ENCODE assay signal across 18 cellular contexts in the genomic region with DNA sequence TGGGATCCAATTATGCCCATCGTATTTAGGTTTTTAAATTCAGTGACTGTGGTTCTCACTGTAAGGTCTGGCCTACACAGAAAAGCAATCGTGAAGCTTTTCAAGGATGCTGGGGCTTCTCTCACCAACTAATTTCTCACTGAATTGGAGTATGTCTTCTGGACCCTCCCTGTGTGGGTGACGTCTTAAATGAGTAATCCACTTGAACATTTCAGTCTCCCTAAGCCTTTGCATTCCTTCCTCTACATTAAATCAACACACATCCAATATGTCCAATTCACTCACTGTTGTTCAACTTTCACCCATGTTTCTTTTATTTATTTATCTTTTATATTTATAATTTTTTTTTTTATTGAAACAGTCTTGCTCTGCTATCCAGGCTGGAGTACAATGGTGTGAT. TPM values are rescaled to one million over a fixed set of nuclear protein-coding genes. Genes with fewer than 3 reads are reported as not detected.
"Had no signal": no experiment of that assay in that cellular context is flagged by ENCODE, and none has a peak within 500 bp of the region (broad histone marks: within the 10 kb centered on the region; RNA-seq: fewer than 3 reads in every experiment).

No MANE protein-coding gene starts in this region.

- H3K4me2 ChIP-seq: hepatocyte had no signal

- H3K4me1 Mint-ChIP-seq: activated naive CD8-positive, alpha-beta T cell treated with anti-CD3 and anti-CD28 coated beads for 36 hours had no signal

- DNase-seq: activated CD4-positive, alpha-beta T cell treated with anti-CD3 and anti-CD28 coated beads, Interleukin-2, amount 50 U/mL, for 48 hours; activated naive CD8-positive, alpha-beta T cell treated with anti-CD3 and anti-CD28 coated beads for 36 hours; activated T-cell treated with anti-CD3 and anti-CD28 coated beads for 4 hours; effector CD8-positive, alpha-beta T cell; left lung; stimulated activated CD4-positive, alpha-beta T cell treated with anti-CD3 and anti-CD28 coated beads, Interleukin-12 subunit alpha, Interleukin-12 subunit beta, amount 100 ng/mL, for 4 hours; stimulated activated CD4-positive, alpha-beta T cell treated with anti-CD3 and anti-CD28 coated beads, Interleukin-2, amount 100 ng/mL, for 24 hours; stimulated activated naive CD4-positive, alpha-beta T cell treated with Interleukin-2 at 50 U/mL for 16 hours; thyroid gland had no signal

- H3K27ac ChIP-seq: esophagus muscularis mucosa, hepatocyte, left lung, thyroid gland, VCaP had no signal

- H3K27ac Mint-ChIP-seq: activated naive CD8-positive, alpha-beta T cell treated with anti-CD3 and anti-CD28 coated beads for 36 hours; activated T-helper 1 cell treated with anti-CD3 and anti-CD28 coated beads, Interleukin-12 subunit alpha, Interleukin-12 subunit beta, Interleukin-2, Interleukin-4 antibody, amounts not matched to agents 30 ng/mL and 10 ng/mL and 1 ng/mL, durations not matched to agents 14 hours and 24 hours and 36 hours; dendritic cell treated with granulocyte-macrophage colony-stimulating factor and Interleukin-4, amounts not matched to agents 40 ng/mL and 50 ng/mL, for 4 days; T-helper 1 cell treated with Interleukin-12 subunit alpha and Interleukin-12 subunit beta and Interleukin-4 antibody, amounts not matched to agents 30 μg/mL and 1 μg/mL, for 36 hours had no signal

- H3K9me3 ChIP-seq: esophagus muscularis mucosa, left lung, thyroid gland had no signal

- H2AFZ ChIP-seq: hepatocyte had no signal

- FAIRE-seq: endothelial cell of umbilical vein had no signal

- H3K36me3 ChIP-seq: esophagus muscularis mucosa, left lung, thyroid gland had no signal

- ATAC-seq: left lung had no signal

- H3K4me3 ChIP-seq: esophagus muscularis mucosa, hepatocyte, left lung, thyroid gland had no signal

- H3K4me1 ChIP-seq: esophagus muscularis mucosa, left lung, thyroid gland had no signal

- H3K36me3 Mint-ChIP-seq: activated naive CD8-positive, alpha-beta T cell treated with anti-CD3 and anti-CD28 coated beads for 36 hours had no signal

- H3K9me3 Mint-ChIP-seq: activated naive CD8-positive, alpha-beta T cell treated with anti-CD3 and anti-CD28 coated beads for 36 hours; activated T-helper 1 cell treated with anti-CD3 and anti-CD28 coated beads, Interleukin-12 subunit alpha, Interleukin-12 subunit beta, Interleukin-2, Interleukin-4 antibody, amounts not matched to agents 30 ng/mL and 10 ng/mL and 1 ng/mL, durations not matched to agents 14 hours and 24 hours and 36 hours; dendritic cell treated with granulocyte-macrophage colony-stimulating factor and Interleukin-4, amounts not matched to agents 40 ng/mL and 50 ng/mL, for 4 days; T-helper 1 cell treated with Interleukin-12 subunit alpha and Interleukin-12 subunit beta and Interleukin-4 antibody, amounts not matched to agents 30 μg/mL and 1 μg/mL, for 36 hours had no signal

- H3K79me2 ChIP-seq: hepatocyte had no signal

- H3K27me3 ChIP-seq: esophagus muscularis mucosa, hepatocyte, thyroid gland had no signal

- H3K4me3 Mint-ChIP-seq: activated naive CD8-positive, alpha-beta T cell treated with anti-CD3 and anti-CD28 coated beads for 36 hours; activated T-helper 1 cell treated with anti-CD3 and anti-CD28 coated beads, Interleukin-12 subunit alpha, Interleukin-12 subunit beta, Interleukin-2, Interleukin-4 antibody, amounts not matched to agents 30 ng/mL and 10 ng/mL and 1 ng/mL, durations not matched to agents 14 hours and 24 hours and 36 hours; dendritic cell treated with granulocyte-macrophage colony-stimulating factor and Interleukin-4, amounts not matched to agents 40 ng/mL and 50 ng/mL, for 4 days; T-helper 1 cell treated with Interleukin-12 subunit alpha and Interleukin-12 subunit beta and Interleukin-4 antibody, amounts not matched to agents 30 μg/mL and 1 μg/mL, for 36 hours had no signal

RNA-seq across cellular contexts. Expression of gene FOXD1, which starts 37.1 kb away (rescaled TPM):
- total RNA-seq: lung microvascular endothelial cell had no signal
- polyA plus RNA-seq: neural cell had no signal
